10 cellular contexts compared by ENCODE assay signal in the genomic region with DNA sequence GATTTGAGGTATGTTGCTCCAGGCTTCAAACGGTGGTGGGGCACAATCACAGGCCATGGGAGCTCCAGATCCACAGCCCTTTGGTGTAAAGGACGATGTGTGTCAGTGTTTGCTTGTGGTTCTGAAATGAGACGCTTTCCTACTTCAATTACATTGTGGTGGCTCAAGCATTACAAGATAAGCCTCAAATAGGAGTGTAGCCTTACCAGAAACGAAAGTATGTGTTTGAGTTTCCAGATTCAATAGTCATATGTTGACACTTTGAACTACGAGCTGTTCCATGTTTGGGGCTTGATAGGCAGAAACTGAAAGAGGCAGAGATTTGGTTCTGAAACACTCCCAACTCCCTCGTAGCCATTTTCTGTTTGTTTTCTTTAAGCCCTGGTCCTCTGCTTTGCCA.
A peak's percentile ranks its signal among the peaks of the same experiment; 100 is the strongest.
DNase-seq lines count a peak whose midpoint lies in the region; ATAC-seq and TF ChIP-seq lines count a peak whose summit lies in the region.
"Had no signal": no experiment of that assay in that cellular context is flagged by ENCODE, and none has a peak within 500 bp of the region (broad histone marks: within the 10 kb centered on the region; RNA-seq: fewer than 3 reads in every experiment).

No MANE protein-coding gene starts in this region.

- ATAC-seq in GM19043 (IDR thresholded peaks at IDR 0.05; ENCODE audit: low read depth, unreplicated experiment) (peak; percentile 71), HG03135 (IDR thresholded peaks at IDR 0.05; ENCODE audit: unreplicated experiment) (peak; percentile 81), GM23338 (no peak)
- peak; percentile 36 for ATAC-seq in activated naive CD8-positive, alpha-beta T cell treated with anti-CD3 and anti-CD28 coated beads, Interleukin-2, amount 10 ng/mL, durations not matched to agents 7 days and 5 days (ENCODE audit: low read depth)

- no peaks in the 10 kb centered on the region for H3K36me3 ChIP-seq in GM06990 (ENCODE audit: control insufficient read depth, insufficient read depth, low read length)
- no peaks in the 10 kb centered on the region for H3K36me3 ChIP-seq in GM23338 (ENCODE audit: insufficient read depth)

- peaks cover 50% of the 10 kb centered on the region for H3K27me3 Mint-ChIP-seq in activated naive CD8-positive, alpha-beta T cell treated with anti-CD3 and anti-CD28 coated beads, Interleukin-2, amount 10 ng/mL, durations not matched to agents 7 days and 5 days
- peaks cover 3% of the 10 kb centered on the region for H3K27me3 Mint-ChIP-seq in GM23338 (ENCODE audit: insufficient read depth, low read depth, poor library complexity)

- H4K20me1 ChIP-seq in GM23338 (replicated peaks; ENCODE audit: insufficient read depth): no peaks in the 10 kb centered on the region

- peak overlapping the region; percentile 10 for H3K4me3 Mint-ChIP-seq in activated naive CD8-positive, alpha-beta T cell treated with anti-CD3 and anti-CD28 coated beads, Interleukin-2, amount 10 ng/mL, durations not matched to agents 7 days and 5 days
- H3K4me3 Mint-ChIP-seq in GM23338: no peak overlapping the region

- H3K27ac ChIP-seq in GM23338 (ENCODE audit: low read depth): no peak overlapping the region

- peaks cover 2% of the 10 kb centered on the region; the same call in 1 of the 2 replicates for H3K27me3 ChIP-seq in GM06990 (replicated peaks; ENCODE audit: control insufficient read depth, insufficient read depth, low read length)
- H3K27me3 ChIP-seq in GM23338 (ENCODE audit: insufficient read depth): no peaks in the 10 kb centered on the region

- POLR2A ChIA-PET in activated naive CD8-positive, alpha-beta T cell treated with anti-CD3 and anti-CD28 coated beads, Interleukin-2, amount 10 ng/mL, durations not matched to agents 7 days and 5 days (lab: Charles Lee): interaction anchor here (2.0 kb wide), 1 partner anchor 21 kb away, joined by 4 read pairs; no protein-coding TSS in a partner anchor

- no peak overlapping the region for H3K4me2 ChIP-seq in GM23338

- peaks cover 2% of the 10 kb centered on the region for H3K9me3 Mint-ChIP-seq in activated naive CD8-positive, alpha-beta T cell treated with anti-CD3 and anti-CD28 coated beads, Interleukin-2, amount 10 ng/mL, durations not matched to agents 7 days and 5 days
- 0 out of 3 replicates have a peak, but pooled peaks cover 3% of the 10 kb centered on the region for H3K9me3 Mint-ChIP-seq in GM23338

- H3K27ac Mint-ChIP-seq in activated naive CD8-positive, alpha-beta T cell treated with anti-CD3 and anti-CD28 coated beads, Interleukin-2, amount 10 ng/mL, durations not matched to agents 7 days and 5 days: no peak overlapping the region
- no peak overlapping the region for H3K27ac Mint-ChIP-seq in GM23338
- H3K27ac Mint-ChIP-seq: IgD-negative memory B cell had no signal

- no peaks in the 10 kb centered on the region for H3K79me2 ChIP-seq in GM23338 (replicated peaks; ENCODE audit: insufficient read depth)

- TF ChIP-seq CTCF in GM06990 (IDR thresholded peaks at IDR 0.05; ENCODE audit: insufficient read depth, low read length, poor library complexity, severe bottlenecking) (no peak), GM23338 (conservative IDR thresholded peaks at IDR 0.05; ENCODE audit: low read depth in 2 of 2) (no peak)

- H3K4me3 ChIP-seq in GM06990 (replicated peaks; ENCODE audit: low read depth, low read length) (no peak overlapping the region), GM23338 (no peak overlapping the region)

- H2AFZ ChIP-seq in GM23338: no peak overlapping the region

- peaks cover 8% of the 10 kb centered on the region for H3K4me1 Mint-ChIP-seq in activated naive CD8-positive, alpha-beta T cell treated with anti-CD3 and anti-CD28 coated beads, Interleukin-2, amount 10 ng/mL, durations not matched to agents 7 days and 5 days
- H3K4me1 Mint-ChIP-seq in GM23338: peaks cover 17% of the 10 kb centered on the region

- no peaks in the 10 kb centered on the region for H3K36me3 Mint-ChIP-seq in activated naive CD8-positive, alpha-beta T cell treated with anti-CD3 and anti-CD28 coated beads, Interleukin-2, amount 10 ng/mL, durations not matched to agents 7 days and 5 days
- H3K36me3 Mint-ChIP-seq in GM23338 (ENCODE audit: low read depth): no peaks in the 10 kb centered on the region
- H3K36me3 Mint-ChIP-seq: IgD-negative memory B cell had no signal

- DNase-seq in GM06990 (ENCODE audit: extremely low read depth, insufficient read length) (peak; percentile 33), NCI-H2081 treated with DMSO at 0.1 percent for 48 hours (lab: John Stamatoyannopoulos, UW) (no peak), COLO829 (ENCODE audit: low spot score) (no peak), GM23338 (ENCODE audit: low spot score) (no peak), NCI-H1417 treated with DMSO at 0.1 percent for 48 hours (lab: John Stamatoyannopoulos, UW) (no peak)
- no peak for DNase-seq in activated naive CD8-positive, alpha-beta T cell treated with anti-CD3 and anti-CD28 coated beads, Interleukin-2, amount 10 ng/mL, durations not matched to agents 7 days and 5 days
- DNase-seq: DND-41 had no signal

- H3K4me1 ChIP-seq in GM23338 (ENCODE audit: insufficient read depth): no peaks in the 10 kb centered on the region

- H3K9me2 ChIP-seq in GM23338 (ENCODE audit: insufficient read depth): no peaks in the 10 kb centered on the region

- H3F3A ChIP-seq in GM23338 (replicated peaks; ENCODE audit: low read depth): no peaks in the 10 kb centered on the region

TF ChIP-seq in GM23338, 12 proteins besides CTCF, POLR2A, EP300 and RAD21 (continues in another document):
- TF ChIP-seq, protein P1, sequence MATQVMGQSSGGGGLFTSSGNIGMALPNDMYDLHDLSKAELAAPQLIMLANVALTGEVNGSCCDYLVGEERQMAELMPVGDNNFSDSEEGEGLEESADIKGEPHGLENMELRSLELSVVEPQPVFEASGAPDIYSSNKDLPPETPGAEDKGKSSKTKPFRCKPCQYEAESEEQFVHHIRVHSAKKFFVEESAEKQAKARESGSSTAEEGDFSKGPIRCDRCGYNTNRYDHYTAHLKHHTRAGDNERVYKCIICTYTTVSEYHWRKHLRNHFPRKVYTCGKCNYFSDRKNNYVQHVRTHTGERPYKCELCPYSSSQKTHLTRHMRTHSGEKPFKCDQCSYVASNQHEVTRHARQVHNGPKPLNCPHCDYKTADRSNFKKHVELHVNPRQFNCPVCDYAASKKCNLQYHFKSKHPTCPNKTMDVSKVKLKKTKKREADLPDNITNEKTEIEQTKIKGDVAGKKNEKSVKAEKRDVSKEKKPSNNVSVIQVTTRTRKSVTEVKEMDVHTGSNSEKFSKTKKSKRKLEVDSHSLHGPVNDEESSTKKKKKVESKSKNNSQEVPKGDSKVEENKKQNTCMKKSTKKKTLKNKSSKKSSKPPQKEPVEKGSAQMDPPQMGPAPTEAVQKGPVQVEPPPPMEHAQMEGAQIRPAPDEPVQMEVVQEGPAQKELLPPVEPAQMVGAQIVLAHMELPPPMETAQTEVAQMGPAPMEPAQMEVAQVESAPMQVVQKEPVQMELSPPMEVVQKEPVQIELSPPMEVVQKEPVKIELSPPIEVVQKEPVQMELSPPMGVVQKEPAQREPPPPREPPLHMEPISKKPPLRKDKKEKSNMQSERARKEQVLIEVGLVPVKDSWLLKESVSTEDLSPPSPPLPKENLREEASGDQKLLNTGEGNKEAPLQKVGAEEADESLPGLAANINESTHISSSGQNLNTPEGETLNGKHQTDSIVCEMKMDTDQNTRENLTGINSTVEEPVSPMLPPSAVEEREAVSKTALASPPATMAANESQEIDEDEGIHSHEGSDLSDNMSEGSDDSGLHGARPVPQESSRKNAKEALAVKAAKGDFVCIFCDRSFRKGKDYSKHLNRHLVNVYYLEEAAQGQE (IDR thresholded peaks at IDR 0.05; ENCODE audit: unreplicated experiment): no peak
- TF ChIP-seq JUNB (IDR thresholded peaks at IDR 0.05; ENCODE audit: unreplicated experiment): no peak
